ENCODE assay signal across 1 cellular context in the genomic region with DNA sequence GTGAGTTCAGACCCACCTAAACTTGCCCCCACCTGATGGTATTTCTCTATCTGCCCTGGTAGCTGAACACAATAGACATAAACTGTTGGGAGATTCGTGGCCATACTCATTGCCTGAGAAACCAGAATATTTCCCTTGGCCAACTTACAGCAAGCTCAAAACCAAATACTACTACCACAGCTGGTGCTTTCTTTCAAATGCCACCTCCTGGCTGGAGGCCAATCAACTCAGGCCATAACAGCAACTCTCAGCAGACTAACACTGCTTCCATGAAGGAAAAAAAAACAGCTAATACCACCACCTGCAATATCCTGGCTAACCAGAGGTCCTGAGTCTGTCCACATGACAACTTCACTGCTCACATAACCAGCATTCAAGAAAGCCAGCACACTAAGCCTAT.
TF ChIP-seq lines count a peak whose summit lies in the region.

No MANE protein-coding gene starts in this region.

TF ChIP-seq in H1, 55 proteins besides CTCF, POLR2A, EP300 and RAD21:
- TF ChIP-seq TBP (IDR thresholded peaks at IDR 0.05; ENCODE audit: low read depth, low read length) (no peak), BCL11A (IDR thresholded peaks at IDR 0.05; ENCODE audit: low read depth in 2 of 2, low read length in 2 of 2) (no peak), ZNF274 (IDR thresholded peaks at IDR 0.05; ENCODE audit: borderline replicate concordance, extremely low read depth, low read length) (no peak), SP1 (IDR thresholded peaks at IDR 0.05; ENCODE audit: low read depth, low read length) (no peak), NRF1 (IDR thresholded peaks at IDR 0.05; ENCODE audit: low read depth, low read length) (no peak), RNF2 (IDR thresholded peaks at IDR 0.05; ENCODE audit: borderline replicate concordance, low read depth, low read length, missing control alignments, poor library complexity, severe bottlenecking) (no peak), FOSL1 (IDR thresholded peaks at IDR 0.05; ENCODE audit: insufficient read depth, low read depth, low read length) (no peak), SUZ12 (IDR thresholded peaks at IDR 0.05; ENCODE audit: low read length) (no peak), KDM1A (IDR thresholded peaks at IDR 0.05; ENCODE audit: borderline replicate concordance, low read length) (no peak), SIN3A (conservative IDR thresholded peaks at IDR 0.05 in 1 of 2, IDR thresholded peaks at IDR 0.05 in 1 of 2; ENCODE audit: low read depth in 1 of 2, low read length in 2 of 2) (no peak), KDM4A (IDR thresholded peaks at IDR 0.05; ENCODE audit: low read depth, low read length, severe bottlenecking) (no peak), ASH2L (IDR thresholded peaks at IDR 0.05; ENCODE audit: low read length) (no peak), SIX5 (IDR thresholded peaks at IDR 0.05; ENCODE audit: low read depth, low read length) (no peak), TAF7 (optimal IDR thresholded peaks at IDR 0.05; ENCODE audit: borderline replicate concordance, low read depth, low read length) (no peak), SP2 (IDR thresholded peaks at IDR 0.05; ENCODE audit: low read length) (no peak), KDM5A (IDR thresholded peaks at IDR 0.05; ENCODE audit: low read length) (no peak)
- TF ChIP-seq, protein P1, sequence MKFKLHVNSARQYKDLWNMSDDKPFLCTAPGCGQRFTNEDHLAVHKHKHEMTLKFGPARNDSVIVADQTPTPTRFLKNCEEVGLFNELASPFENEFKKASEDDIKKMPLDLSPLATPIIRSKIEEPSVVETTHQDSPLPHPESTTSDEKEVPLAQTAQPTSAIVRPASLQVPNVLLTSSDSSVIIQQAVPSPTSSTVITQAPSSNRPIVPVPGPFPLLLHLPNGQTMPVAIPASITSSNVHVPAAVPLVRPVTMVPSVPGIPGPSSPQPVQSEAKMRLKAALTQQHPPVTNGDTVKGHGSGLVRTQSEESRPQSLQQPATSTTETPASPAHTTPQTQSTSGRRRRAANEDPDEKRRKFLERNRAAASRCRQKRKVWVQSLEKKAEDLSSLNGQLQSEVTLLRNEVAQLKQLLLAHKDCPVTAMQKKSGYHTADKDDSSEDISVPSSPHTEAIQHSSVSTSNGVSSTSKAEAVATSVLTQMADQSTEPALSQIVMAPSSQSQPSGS (IDR thresholded peaks at IDR 0.05; ENCODE audit: low read length) = no peak
- TF ChIP-seq, protein P2, sequence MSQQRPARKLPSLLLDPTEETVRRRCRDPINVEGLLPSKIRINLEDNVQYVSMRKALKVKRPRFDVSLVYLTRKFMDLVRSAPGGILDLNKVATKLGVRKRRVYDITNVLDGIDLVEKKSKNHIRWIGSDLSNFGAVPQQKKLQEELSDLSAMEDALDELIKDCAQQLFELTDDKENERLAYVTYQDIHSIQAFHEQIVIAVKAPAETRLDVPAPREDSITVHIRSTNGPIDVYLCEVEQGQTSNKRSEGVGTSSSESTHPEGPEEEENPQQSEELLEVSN (IDR thresholded peaks at IDR 0.05) = no peak
